Comparison of ENCODE assay signal across 11 cellular contexts in the genomic region with DNA sequence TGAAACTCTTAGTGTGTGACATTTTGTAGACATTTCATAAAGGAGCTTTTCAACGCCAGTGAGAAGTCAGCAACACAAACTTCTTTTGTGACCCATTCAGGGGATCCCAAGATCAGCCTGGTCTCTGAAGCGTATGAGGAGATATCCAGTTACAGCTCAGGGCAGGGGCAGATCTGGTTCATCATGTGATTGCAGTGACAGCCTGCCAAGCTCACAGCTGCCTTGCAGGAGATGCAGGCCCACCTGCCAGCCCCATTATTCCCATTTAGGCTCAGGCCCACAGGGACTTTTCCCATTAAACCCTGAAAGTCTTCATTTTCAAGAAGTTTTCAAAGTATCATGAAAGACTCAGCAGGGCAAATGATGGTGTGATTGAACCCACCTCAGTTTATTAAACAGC. TPM values are rescaled to one million over a fixed set of nuclear protein-coding genes. Genes with fewer than 3 reads are reported as not detected.
DNase-seq lines count a peak whose midpoint lies in the region; ATAC-seq and TF ChIP-seq lines count a peak whose summit lies in the region.
"Had no signal": no experiment of that assay in that cellular context is flagged by ENCODE, and none has a peak within 500 bp of the region (broad histone marks: within the 10 kb centered on the region; RNA-seq: fewer than 3 reads in every experiment).

No MANE protein-coding gene starts in this region.

- POLR2A ChIA-PET in MCF 10A (lab: Yijun Ruan, JAX), result interaction anchor here (0.6 to 1.8 kb wide), 3 partner anchors 10 to 727 kb away, joined by 3 to 4 read pairs (median 3); no protein-coding TSS in a partner anchor

- intact Hi-C loops in MCF 10A (cut with micrococcal nuclease), result no loop called here

- H3K27me3 Mint-ChIP-seq in nephron (ENCODE audit: low read depth) (no peaks in the 10 kb centered on the region), MCF 10A (ENCODE audit: insufficient read depth, unreplicated experiment) (no peaks in the 10 kb centered on the region)

- peak; percentile 70; the same call in 2 of the 3 replicates for ATAC-seq in SK-N-SH treated with all-trans-retinoic acid at 6 μM for 48 hours
- no peak for ATAC-seq in GM18861 (IDR thresholded peaks at IDR 0.05; ENCODE audit: unreplicated experiment)
- ATAC-seq: activated CD8-positive, alpha-beta T cell treated with anti-CD3 and anti-CD28 coated beads, Interleukin-2, amount 10 ng/mL, durations not matched to agents 7 days and 5 days had no signal

- DNase-seq in DMS153 treated with DMSO at 0.1 percent for 48 hours (lab: John Stamatoyannopoulos, UW; ENCODE audit: unreplicated experiment) (peak; percentile 21), NCI-H187 treated with DMSO at 0.1 percent for 48 hours (lab: John Stamatoyannopoulos, UW) (peak; percentile 19), NAMALWA (ENCODE audit: low spot score) (no peak), MCF 10A (ENCODE audit: unreplicated experiment) (no peak)
- DNase-seq in activated CD4-positive, CD25-positive, alpha-beta regulatory T cell treated with anti-CD3 and anti-CD28 coated beads, Interleukin-2, amount 50 U/mL, for 72 hours, result no peak
- DNase-seq: activated CD8-positive, alpha-beta T cell treated with anti-CD3 and anti-CD28 coated beads, Interleukin-2, amount 10 ng/mL, durations not matched to agents 7 days and 5 days; CD4-positive, alpha-beta T cell; kidney glomerular epithelial cell had no signal

- CTCF ChIA-PET in MCF 10A (lab: Yijun Ruan, JAX), result interaction anchor here (0.5 to 1.2 kb wide), 3 partner anchors 10 to 72 kb away, joined by 3 to 4 read pairs (median 3); no protein-coding TSS in a partner anchor

- H3K36me3 Mint-ChIP-seq in nephron (ENCODE audit: low read depth) (peaks cover 28% of the 10 kb centered on the region), MCF 10A (ENCODE audit: insufficient read depth, unreplicated experiment) (peaks cover 9% of the 10 kb centered on the region)

- no peak for TF ChIP-seq CTCF in nephron (IDR thresholded peaks at IDR 0.05; ENCODE audit: unreplicated experiment in 3 of 3)
- TF ChIP-seq CTCF in MCF 10A (IDR thresholded peaks at IDR 0.05; ENCODE audit: unreplicated experiment), result no peak

- no peak overlapping the region for H3K4me3 Mint-ChIP-seq in nephron
- no peak overlapping the region for H3K4me3 Mint-ChIP-seq in MCF 10A (ENCODE audit: unreplicated experiment)
- H3K4me3 Mint-ChIP-seq: activated CD8-positive, alpha-beta T cell treated with anti-CD3 and anti-CD28 coated beads, Interleukin-2, amount 10 ng/mL, durations not matched to agents 7 days and 5 days; CD4-positive, alpha-beta T cell had no signal

- H3K4me1 Mint-ChIP-seq in nephron (peaks cover 14% of the 10 kb centered on the region), MCF 10A (ENCODE audit: insufficient read depth, unreplicated experiment) (peaks cover 10% of the 10 kb centered on the region)

- no TSS peak for BruUV-seq in MCF 10A (replicated peaks; lab: Mats Ljungman, UMichigan)

- peak overlapping the region; percentile 66 to 74 (median 74) for H3K27ac Mint-ChIP-seq in nephron
- no peak overlapping the region for H3K27ac Mint-ChIP-seq in MCF 10A (ENCODE audit: low read depth, unreplicated experiment)
- H3K27ac Mint-ChIP-seq: activated CD8-positive, alpha-beta T cell treated with anti-CD3 and anti-CD28 coated beads, Interleukin-2, amount 10 ng/mL, durations not matched to agents 7 days and 5 days; CD4-positive, alpha-beta T cell had no signal

- H3K9me3 Mint-ChIP-seq in nephron, result no peaks in the 10 kb centered on the region
- no peaks in the 10 kb centered on the region for H3K9me3 Mint-ChIP-seq in MCF 10A (ENCODE audit: unreplicated experiment)
- H3K9me3 Mint-ChIP-seq: CD4-positive, alpha-beta T cell had no signal

TF ChIP-seq in SK-N-SH treated with all-trans-retinoic acid at 6 μM for 48 hours, 23 proteins besides CTCF, POLR2A, EP300 and RAD21 (continues in another document):
- no peak for TF ChIP-seq OSR1 (CRISPR knock-in tag; IDR thresholded peaks at IDR 0.05)
- TF ChIP-seq, protein P1, sequence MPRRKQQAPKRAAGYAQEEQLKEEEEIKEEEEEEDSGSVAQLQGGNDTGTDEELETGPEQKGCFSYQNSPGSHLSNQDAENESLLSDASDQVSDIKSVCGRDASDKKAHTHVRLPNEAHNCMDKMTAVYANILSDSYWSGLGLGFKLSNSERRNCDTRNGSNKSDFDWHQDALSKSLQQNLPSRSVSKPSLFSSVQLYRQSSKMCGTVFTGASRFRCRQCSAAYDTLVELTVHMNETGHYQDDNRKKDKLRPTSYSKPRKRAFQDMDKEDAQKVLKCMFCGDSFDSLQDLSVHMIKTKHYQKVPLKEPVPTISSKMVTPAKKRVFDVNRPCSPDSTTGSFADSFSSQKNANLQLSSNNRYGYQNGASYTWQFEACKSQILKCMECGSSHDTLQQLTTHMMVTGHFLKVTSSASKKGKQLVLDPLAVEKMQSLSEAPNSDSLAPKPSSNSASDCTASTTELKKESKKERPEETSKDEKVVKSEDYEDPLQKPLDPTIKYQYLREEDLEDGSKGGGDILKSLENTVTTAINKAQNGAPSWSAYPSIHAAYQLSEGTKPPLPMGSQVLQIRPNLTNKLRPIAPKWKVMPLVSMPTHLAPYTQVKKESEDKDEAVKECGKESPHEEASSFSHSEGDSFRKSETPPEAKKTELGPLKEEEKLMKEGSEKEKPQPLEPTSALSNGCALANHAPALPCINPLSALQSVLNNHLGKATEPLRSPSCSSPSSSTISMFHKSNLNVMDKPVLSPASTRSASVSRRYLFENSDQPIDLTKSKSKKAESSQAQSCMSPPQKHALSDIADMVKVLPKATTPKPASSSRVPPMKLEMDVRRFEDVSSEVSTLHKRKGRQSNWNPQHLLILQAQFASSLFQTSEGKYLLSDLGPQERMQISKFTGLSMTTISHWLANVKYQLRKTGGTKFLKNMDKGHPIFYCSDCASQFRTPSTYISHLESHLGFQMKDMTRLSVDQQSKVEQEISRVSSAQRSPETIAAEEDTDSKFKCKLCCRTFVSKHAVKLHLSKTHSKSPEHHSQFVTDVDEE (CRISPR knock-in tag; IDR thresholded peaks at IDR 0.05), result no peak
- no peak for TF ChIP-seq ZNF70 (CRISPR knock-in tag; IDR thresholded peaks at IDR 0.05)
- no peak for TF ChIP-seq GLIS3 (CRISPR knock-in tag; IDR thresholded peaks at IDR 0.05)
- no peak for TF ChIP-seq ZC3H10 (CRISPR knock-in tag; IDR thresholded peaks at IDR 0.05)
- TF ChIP-seq CSDC2 (CRISPR knock-in tag; IDR thresholded peaks at IDR 0.05), result no peak
- no peak for TF ChIP-seq PPARA (CRISPR knock-in tag; IDR thresholded peaks at IDR 0.05; ENCODE audit: borderline replicate concordance)
- no peak for TF ChIP-seq ISL1 (CRISPR knock-in tag; IDR thresholded peaks at IDR 0.05)
- no peak for TF ChIP-seq POU6F1 (CRISPR knock-in tag; IDR thresholded peaks at IDR 0.05; ENCODE audit: borderline replicate concordance, low read depth)
- TF ChIP-seq ZNF565 (CRISPR knock-in tag; conservative IDR thresholded peaks at IDR 0.05; ENCODE audit: low read depth), result no peak
- TF ChIP-seq ZNF8 (CRISPR knock-in tag; IDR thresholded peaks at IDR 0.05), result no peak
- TF ChIP-seq CSRNP3 (CRISPR knock-in tag; IDR thresholded peaks at IDR 0.05), result no peak
- TF ChIP-seq ESRRG (CRISPR knock-in tag; IDR thresholded peaks at IDR 0.05), result no peak
- no peak for TF ChIP-seq BACH2 (CRISPR knock-in tag; IDR thresholded peaks at IDR 0.05; ENCODE audit: borderline replicate concordance)
- TF ChIP-seq, protein P2, sequence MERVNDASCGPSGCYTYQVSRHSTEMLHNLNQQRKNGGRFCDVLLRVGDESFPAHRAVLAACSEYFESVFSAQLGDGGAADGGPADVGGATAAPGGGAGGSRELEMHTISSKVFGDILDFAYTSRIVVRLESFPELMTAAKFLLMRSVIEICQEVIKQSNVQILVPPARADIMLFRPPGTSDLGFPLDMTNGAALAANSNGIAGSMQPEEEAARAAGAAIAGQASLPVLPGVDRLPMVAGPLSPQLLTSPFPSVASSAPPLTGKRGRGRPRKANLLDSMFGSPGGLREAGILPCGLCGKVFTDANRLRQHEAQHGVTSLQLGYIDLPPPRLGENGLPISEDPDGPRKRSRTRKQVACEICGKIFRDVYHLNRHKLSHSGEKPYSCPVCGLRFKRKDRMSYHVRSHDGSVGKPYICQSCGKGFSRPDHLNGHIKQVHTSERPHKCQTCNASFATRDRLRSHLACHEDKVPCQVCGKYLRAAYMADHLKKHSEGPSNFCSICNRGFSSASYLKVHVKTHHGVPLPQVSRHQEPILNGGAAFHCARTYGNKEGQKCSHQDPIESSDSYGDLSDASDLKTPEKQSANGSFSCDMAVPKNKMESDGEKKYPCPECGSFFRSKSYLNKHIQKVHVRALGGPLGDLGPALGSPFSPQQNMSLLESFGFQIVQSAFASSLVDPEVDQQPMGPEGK (CRISPR knock-in tag; IDR thresholded peaks at IDR 0.05; ENCODE audit: borderline replicate concordance), result no peak
- no peak for TF ChIP-seq TOX (CRISPR knock-in tag; IDR thresholded peaks at IDR 0.05; ENCODE audit: borderline replicate concordance)
- TF ChIP-seq RARB (CRISPR knock-in tag; IDR thresholded peaks at IDR 0.05), result no peak
- no peak for TF ChIP-seq ARNTL (CRISPR knock-in tag; IDR thresholded peaks at IDR 0.05; ENCODE audit: borderline replicate concordance, low read depth)

RNA-seq across cellular contexts. Expression of gene SRGAP1, which starts 38.3 kb away (rescaled TPM):
- 65.0 and 66.7 TPM in 2 replicates for total RNA-seq in MCF 10A (2022)
- total RNA-seq: activated CD8-positive, alpha-beta T cell treated with anti-CD3 and anti-CD28 coated beads, Interleukin-2, amount 10 ng/mL, durations not matched to agents 7 days and 5 days had no signal

Comparison
In these comparisons a context has a peak if more than half of its experiments do, and no peak if none do; other contexts are left out.
1. DNase-seq: peak in DMS153 treated with DMSO at 0.1 percent for 48 hours (single experiment) and NCI-H187 treated with DMSO at 0.1 percent for 48 hours (single experiment); none in NAMALWA (single experiment), activated CD4-positive, CD25-positive, alpha-beta regulatory T cell treated with anti-CD3 and anti-CD28 coated beads, Interleukin-2, amount 50 U/mL, for 72 hours (single experiment) and MCF 10A (single experiment).